Comparison of ENCODE assay signal across 10 cellular contexts in the genomic region with DNA sequence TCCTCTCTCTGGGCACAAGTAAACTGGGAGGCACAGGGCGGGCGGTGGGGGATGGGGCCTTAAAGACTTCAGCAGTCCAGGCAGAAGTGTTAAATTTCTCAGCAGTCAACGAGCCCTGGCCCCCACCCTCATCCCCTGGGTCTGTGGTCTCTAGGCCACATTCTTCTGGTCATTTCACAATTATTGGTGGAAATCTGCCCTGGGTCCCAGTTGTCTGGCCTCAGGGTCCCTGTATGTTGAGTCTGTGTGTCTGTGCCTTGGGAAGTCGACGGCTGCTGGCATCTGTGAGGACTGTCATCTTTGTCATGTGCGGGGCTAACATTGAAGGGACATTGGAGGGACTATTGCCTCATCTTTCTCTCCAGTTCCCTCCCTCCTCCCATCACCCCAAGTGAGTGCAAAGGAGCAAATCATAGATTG. TPM values are rescaled to one million over a fixed set of nuclear protein-coding genes. Genes with fewer than 3 reads are reported as not detected.
DNase-seq lines count a peak whose midpoint lies in the region; ATAC-seq, FAIRE-seq and TF ChIP-seq lines count a peak whose summit lies in the region.
"Had no signal": no experiment of that assay in that cellular context is flagged by ENCODE, and none has a peak within 500 bp of the region (broad histone marks: within the 10 kb centered on the region; RNA-seq: fewer than 3 reads in every experiment).

No MANE protein-coding gene starts in this region.

- H3K4ac ChIP-seq in mesendoderm (ENCODE audit: low read depth, low read length): no peak overlapping the region

- peaks cover 3% of the 10 kb centered on the region for H3K79me1 ChIP-seq in mesendoderm (ENCODE audit: low read length)

- H3K4me1 ChIP-seq in mesendoderm (ENCODE audit: control insufficient read depth, low read depth, low read length) (peaks cover 21% of the 10 kb centered on the region), thoracic aorta (ENCODE audit: control insufficient read depth in 1 of 2, low read depth in 2 of 2) (peaks cover 5 to 24% of the 10 kb centered on the region in 2 donors), HepG2 (ENCODE audit: insufficient read depth, low read length) (no peaks in the 10 kb centered on the region)
- H3K4me1 ChIP-seq: colonic mucosa had no signal

- intact Hi-C loops in HepG2 (cut with micrococcal nuclease; ENCODE audit: unreplicated experiment): loop anchor here (5.0 kb wide), 1 partner anchor 184 kb away; no protein-coding TSS in a partner anchor

- H3K27ac Mint-ChIP-seq in activated T-cell treated with anti-CD3 and anti-CD28 coated beads, Interleukin-2, amount 50 U/mL, for 24 hours: no peak overlapping the region
- peak overlapping the region; percentile 33 for H3K27ac Mint-ChIP-seq in activated naive CD8-positive, alpha-beta T cell treated with anti-CD3 and anti-CD28 coated beads, Interleukin-2, amount 50 U/mL, for 24 hours

- H2BK15ac ChIP-seq in mesendoderm (replicated peaks; ENCODE audit: low read depth): peak overlapping the region; percentile 37

- no peak overlapping the region for H2AFZ ChIP-seq in HepG2 (ENCODE audit: low read length)

- H4K5ac ChIP-seq in mesendoderm (ENCODE audit: low read length): no peak overlapping the region

- POLR2A ChIA-PET in HepG2 (lab: Yijun Ruan, JAX): no interaction called here

- H3K9ac ChIP-seq in mesendoderm (ENCODE audit: low read length): peak overlapping the region; percentile 53
- no peak overlapping the region for H3K9ac ChIP-seq in HepG2 (ENCODE audit: insufficient read depth, low read depth, low read length)

- no peaks in the 10 kb centered on the region for H4K20me1 ChIP-seq in HepG2 (ENCODE audit: insufficient read depth, low read length)

- peaks cover 16% of the 10 kb centered on the region for H3K27me3 Mint-ChIP-seq in activated T-cell treated with anti-CD3 and anti-CD28 coated beads, Interleukin-2, amount 50 U/mL, for 24 hours
- peaks cover 36% of the 10 kb centered on the region for H3K27me3 Mint-ChIP-seq in activated naive CD8-positive, alpha-beta T cell treated with anti-CD3 and anti-CD28 coated beads, Interleukin-2, amount 50 U/mL, for 24 hours

- H3K56ac ChIP-seq in mesendoderm (ENCODE audit: low read length): peak overlapping the region; percentile 75

- no peaks in the 10 kb centered on the region for H3K27me3 ChIP-seq in mesendoderm (ENCODE audit: insufficient read depth, low read length, poor library complexity)
- no peaks in the 10 kb centered on the region for H3K27me3 ChIP-seq in thoracic aorta (replicated peaks; ENCODE audit: insufficient read depth)
- peaks cover 7 to 40% of the 10 kb centered on the region in 2 experiments; a peak in 4 of 5 replicates for H3K27me3 ChIP-seq in HepG2 (ENCODE audit: control insufficient read depth in 1 of 2, insufficient read depth in 2 of 2, low read length in 2 of 2)

- TF ChIP-seq CTCF in thoracic aorta (IDR thresholded peaks at IDR 0.05) (no peak), HepG2 (CRISPR knock-in tag; IDR thresholded peaks at IDR 0.05) (no peak)

- no peaks in the 10 kb centered on the region for H3K9me3 Mint-ChIP-seq in activated T-cell treated with anti-CD3 and anti-CD28 coated beads, Interleukin-2, amount 50 U/mL, for 24 hours
- H3K9me3 Mint-ChIP-seq in activated naive CD8-positive, alpha-beta T cell treated with anti-CD3 and anti-CD28 coated beads, Interleukin-2, amount 50 U/mL, for 24 hours: no peaks in the 10 kb centered on the region

- no peak overlapping the region for H2BK120ac ChIP-seq in mesendoderm (ENCODE audit: low read depth, low read length)

- ATAC-seq in activated naive CD8-positive, alpha-beta T cell treated with anti-CD3 and anti-CD28 coated beads, Interleukin-2, amount 50 U/mL, for 24 hours: no peak
- ATAC-seq in thoracic aorta (ENCODE audit: insufficient number of reproducible peaks, low FRiP score, low read depth) (no peak), GM21390 (IDR thresholded peaks at IDR 0.05; ENCODE audit: unreplicated experiment) (no peak), HepG2 (no peak)

- no peak overlapping the region for H4K8ac ChIP-seq in mesendoderm (ENCODE audit: low read depth, low read length)

- H2BK5ac ChIP-seq in mesendoderm (ENCODE audit: low read length): no peak overlapping the region

- TF ChIP-seq POLR2A in HepG2 (IDR thresholded peaks at IDR 0.05; ENCODE audit: insufficient read depth in 1 of 2, low read depth in 2 of 2, low read length in 2 of 2): no peak

- H3K4me3 ChIP-seq in mesendoderm (ENCODE audit: low read length): no peak overlapping the region
- H3K4me3 ChIP-seq in thoracic aorta: peak overlapping the region; percentile 86
- no peak overlapping the region for H3K4me3 ChIP-seq in HepG2 (replicated peaks in 1 of 3; ENCODE audit: insufficient read depth in 1 of 3, low read depth in 2 of 3, low read length in 3 of 3)

- H3K18ac ChIP-seq in mesendoderm (ENCODE audit: low read length): peak overlapping the region; percentile 62

- H3K36me3 ChIP-seq in mesendoderm (ENCODE audit: control insufficient read depth, insufficient read depth, low read length) (no peaks in the 10 kb centered on the region), thoracic aorta (no peaks in the 10 kb centered on the region), HepG2 (replicated peaks in 1 of 2; ENCODE audit: control insufficient read depth in 1 of 2, insufficient read depth in 2 of 2, low read length in 2 of 2) (no peaks in the 10 kb centered on the region)
- H3K36me3 ChIP-seq: colonic mucosa had no signal

- in situ Hi-C loops in HepG2 (cut with HindIII; ENCODE audit: extremely low pct_ligation_motif_present, low pct_unique_long_range_greater_than_20kb): loop anchor here (5.0 kb wide), 1 partner anchor 164 kb away; no protein-coding TSS in a partner anchor

- H2AK5ac ChIP-seq in mesendoderm (ENCODE audit: low read length): no peak overlapping the region

- peak overlapping the region; percentile 82 for H3K4me3 Mint-ChIP-seq in activated T-cell treated with anti-CD3 and anti-CD28 coated beads, Interleukin-2, amount 50 U/mL, for 24 hours
- H3K4me3 Mint-ChIP-seq in activated naive CD8-positive, alpha-beta T cell treated with anti-CD3 and anti-CD28 coated beads, Interleukin-2, amount 50 U/mL, for 24 hours: peak overlapping the region; percentile 73

- no peak for TF ChIP-seq RAD21 in HepG2 (CRISPR knock-in tag; IDR thresholded peaks at IDR 0.05)

- CTCF ChIA-PET in HepG2 (lab: Yijun Ruan, JAX; ENCODE audit: low intra/inter-chr PET ratio, low total read pairs): interaction anchor here (1.1 to 1.7 kb wide), 3 partner anchors 46 to 183 kb away, joined by 4 read pairs; no protein-coding TSS in a partner anchor

- no peak overlapping the region for H3K23ac ChIP-seq in mesendoderm (ENCODE audit: low read length)

- no peak for FAIRE-seq in HepG2 (lab: Jason Lieb, UNC)

- H3K27ac ChIP-seq in mesendoderm (ENCODE audit: low read depth, low read length): no peak overlapping the region
- no peak overlapping the region for H3K27ac ChIP-seq in thoracic aorta
- no peak overlapping the region for H3K27ac ChIP-seq in HepG2 (ENCODE audit: extremely low read length, insufficient read depth, low read length)

- DNase-seq in activated T-cell treated with anti-CD3 and anti-CD28 coated beads, Interleukin-2, amount 50 U/mL, for 24 hours: no peak
- DNase-seq in activated T-cell treated with anti-CD3 and anti-CD28 coated beads for 4 hours (no peak), mesendoderm (peak; percentile 76), thoracic aorta (ENCODE audit: low spot score) (no peak), GM19240 (ENCODE audit: insufficient read length, low spot score) (no peak), HepG2 (ENCODE audit: low spot score) (no peak)
- DNase-seq in activated naive CD8-positive, alpha-beta T cell treated with anti-CD3 and anti-CD28 coated beads, Interleukin-2, amount 50 U/mL, for 24 hours: no peak

- no CpG with 5 or more reads among the region's 6 CpGs for WGBS in mesendoderm (ENCODE audit: extremely low coverage, insufficient coverage, low lambda C conversion rate)
- 76% methylated on average over 3 of the region's 6 CpGs for WGBS in HepG2 (ENCODE audit: low lambda C conversion rate)

- no peaks in the 10 kb centered on the region for H3K9me3 ChIP-seq in thoracic aorta
- H3K9me3 ChIP-seq in HepG2 (ENCODE audit: low read length): no peaks in the 10 kb centered on the region
- H3K9me3 ChIP-seq: colonic mucosa had no signal

- no peak for TF ChIP-seq EP300 in HepG2 (IDR thresholded peaks at IDR 0.05; ENCODE audit: low read depth in 2 of 2, low read length in 2 of 2)
- TF ChIP-seq EP300 in HepG2 (CRISPR knock-in tag; IDR thresholded peaks at IDR 0.05; ENCODE audit: borderline replicate concordance): no peak

- peaks cover 51% of the 10 kb centered on the region for H3K4me1 Mint-ChIP-seq in activated T-cell treated with anti-CD3 and anti-CD28 coated beads, Interleukin-2, amount 50 U/mL, for 24 hours (ENCODE audit: low read depth)
- peaks cover 37% of the 10 kb centered on the region for H3K4me1 Mint-ChIP-seq in activated naive CD8-positive, alpha-beta T cell treated with anti-CD3 and anti-CD28 coated beads, Interleukin-2, amount 50 U/mL, for 24 hours

- H3K4me2 ChIP-seq in mesendoderm (ENCODE audit: low read length) (peak overlapping the region; percentile 66), HepG2 (ENCODE audit: low read depth, low read length) (no peak overlapping the region)

- no peaks in the 10 kb centered on the region for H3K36me3 Mint-ChIP-seq in activated T-cell treated with anti-CD3 and anti-CD28 coated beads, Interleukin-2, amount 50 U/mL, for 24 hours (ENCODE audit: low read depth)
- H3K36me3 Mint-ChIP-seq in activated naive CD8-positive, alpha-beta T cell treated with anti-CD3 and anti-CD28 coated beads, Interleukin-2, amount 50 U/mL, for 24 hours (ENCODE audit: low read depth): no peaks in the 10 kb centered on the region

- H3K79me2 ChIP-seq in mesendoderm (ENCODE audit: control insufficient read depth, insufficient read depth, low read length): peaks cover 2% of the 10 kb centered on the region
- H3K79me2 ChIP-seq in HepG2 (ENCODE audit: insufficient read depth, low read length): no peaks in the 10 kb centered on the region

- no TSS peak for BruUV-seq in HepG2 (replicated peaks; lab: Mats Ljungman, UMichigan)

RNA-seq across cellular contexts. Expression of gene TSPAN18, which starts 1.7 kb away (rescaled TPM):
- 10.5 TPM for polyA plus RNA-seq in mesendoderm (2013, experiment 1 of 2)
- polyA plus RNA-seq in mesendoderm (2013, experiment 2 of 2): 10.5 TPM
- total RNA-seq in thoracic aorta (1 to 10 TPM; 2.0 to 7.7 TPM), HepG2 (2016; rRNA removed; fragmentation: Illumina TruSeq; extraction: Trizol) (not detected in 2 replicates)
- not detected in 2 replicates for total RNA-seq in HepG2 (2016; cell fraction: cytosol; rRNA removed; fragmentation: Illumina TruSeq; extraction: Trizol; ENCODE audit: low read depth)
- total RNA-seq in HepG2 (2016; cell fraction: insoluble cytoplasmic fraction; rRNA removed; fragmentation: Illumina TruSeq; extraction: Trizol): not detected in 2 replicates
- total RNA-seq in HepG2 (2016; cell fraction: membrane; rRNA removed; fragmentation: Illumina TruSeq; extraction: Trizol): not detected in 2 replicates
- not detected in 2 replicates for total RNA-seq in HepG2 (2016; cell fraction: nucleus; rRNA removed; fragmentation: Illumina TruSeq; extraction: Trizol)
- not detected in 2 replicates for polyA plus RNA-seq in HepG2 (2011; rRNA removed)
- polyA plus RNA-seq in HepG2 (2011; cell fraction: cytosol; rRNA removed): not detected in 2 replicates
- not detected in 2 replicates for polyA plus RNA-seq in HepG2 (2011; cell fraction: nucleus; rRNA removed)
- polyA plus RNA-seq in HepG2 (2012): not detected in 2 replicates
- polyA plus RNA-seq in HepG2 (2016; cell fraction: cytosol; fragmentation: Illumina TruSeq; extraction: Trizol; ENCODE audit: low read depth): not detected in 2 replicates
- not detected in 2 replicates for polyA plus RNA-seq in HepG2 (2016; cell fraction: insoluble cytoplasmic fraction; fragmentation: Illumina TruSeq; extraction: Trizol; ENCODE audit: low read depth)
- polyA plus RNA-seq in HepG2 (2016; cell fraction: membrane; fragmentation: Illumina TruSeq; extraction: Trizol; ENCODE audit: low read depth): not detected in 2 replicates
- polyA plus RNA-seq in HepG2 (2016; cell fraction: nucleus; fragmentation: Illumina TruSeq; extraction: Trizol; ENCODE audit: insufficient read depth, low read depth): not detected in 2 replicates
- polyA minus RNA-seq in HepG2 (2011; rRNA and poly(A)+ RNA removed; ENCODE audit: low replicate concordance): not detected in 2 replicates
- polyA minus RNA-seq in HepG2 (2011; cell fraction: cytosol; rRNA and poly(A)+ RNA removed): not detected in 2 replicates
- polyA minus RNA-seq in HepG2 (2011; cell fraction: nucleus; rRNA and poly(A)+ RNA removed): not detected in 2 replicates
- total RNA-seq: HT1080 had no signal
